Comparison of ENCODE assay signal across 3 cellular contexts in the genomic region with DNA sequence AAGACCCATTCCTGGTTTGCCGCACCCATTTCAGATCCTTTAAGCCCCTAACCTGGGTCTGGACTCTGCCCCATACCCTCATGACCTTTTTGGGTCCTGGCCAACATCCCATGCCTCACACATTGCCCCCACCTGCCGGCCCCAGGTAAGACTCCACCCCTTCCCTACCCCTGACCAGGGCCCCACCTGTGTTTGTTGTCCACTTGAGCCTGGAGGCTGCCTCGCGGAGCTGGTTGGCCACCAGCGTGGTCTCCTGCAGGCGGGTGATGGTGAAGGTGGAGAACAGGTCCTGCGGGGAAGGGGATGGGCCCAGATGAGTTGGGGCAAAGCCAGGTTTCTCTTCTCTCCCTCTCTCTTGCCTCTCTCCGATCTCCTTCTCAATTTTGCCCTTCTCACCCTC.
TF ChIP-seq lines count a peak whose summit lies in the region.

No MANE protein-coding gene starts in this region.

TF ChIP-seq in SK-N-SH, 30 proteins besides CTCF, POLR2A, EP300 and RAD21:
- TF ChIP-seq TAF1 (IDR thresholded peaks at IDR 0.05; ENCODE audit: borderline replicate concordance, low read depth, low read length) (no peak), RXRA (IDR thresholded peaks at IDR 0.05; ENCODE audit: borderline replicate concordance, low read depth) (no peak), REST (IDR thresholded peaks at IDR 0.05; ENCODE audit: low read depth, low read length) (no peak), PBX3 (IDR thresholded peaks at IDR 0.05) (no peak), JUND (IDR thresholded peaks at IDR 0.05) (no peak), FOSL2 (IDR thresholded peaks at IDR 0.05; ENCODE audit: borderline replicate concordance, low read depth) (no peak), CHD2 (IDR thresholded peaks at IDR 0.05; ENCODE audit: low read length, partially characterized antibody) (no peak), GABPA (IDR thresholded peaks at IDR 0.05; ENCODE audit: low read depth) (no peak), SIN3A (IDR thresholded peaks at IDR 0.05; ENCODE audit: borderline replicate concordance, low read depth, low read length) (no peak), ELF1 (IDR thresholded peaks at IDR 0.05) (no peak)
- TF ChIP-seq, protein P1, sequence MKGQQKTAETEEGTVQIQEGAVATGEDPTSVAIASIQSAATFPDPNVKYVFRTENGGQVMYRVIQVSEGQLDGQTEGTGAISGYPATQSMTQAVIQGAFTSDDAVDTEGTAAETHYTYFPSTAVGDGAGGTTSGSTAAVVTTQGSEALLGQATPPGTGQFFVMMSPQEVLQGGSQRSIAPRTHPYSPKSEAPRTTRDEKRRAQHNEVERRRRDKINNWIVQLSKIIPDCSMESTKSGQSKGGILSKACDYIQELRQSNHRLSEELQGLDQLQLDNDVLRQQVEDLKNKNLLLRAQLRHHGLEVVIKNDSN (IDR thresholded peaks at IDR 0.05; ENCODE audit: borderline replicate concordance, low read depth) = no peak
TF ChIP-seq in SK-N-SH: peak in this region for 0.

TF ChIP-seq in SK-N-SH treated with all-trans-retinoic acid at 6 μM for 48 hours, 23 proteins besides CTCF, POLR2A, EP300 and RAD21:
- TF ChIP-seq, protein P2, sequence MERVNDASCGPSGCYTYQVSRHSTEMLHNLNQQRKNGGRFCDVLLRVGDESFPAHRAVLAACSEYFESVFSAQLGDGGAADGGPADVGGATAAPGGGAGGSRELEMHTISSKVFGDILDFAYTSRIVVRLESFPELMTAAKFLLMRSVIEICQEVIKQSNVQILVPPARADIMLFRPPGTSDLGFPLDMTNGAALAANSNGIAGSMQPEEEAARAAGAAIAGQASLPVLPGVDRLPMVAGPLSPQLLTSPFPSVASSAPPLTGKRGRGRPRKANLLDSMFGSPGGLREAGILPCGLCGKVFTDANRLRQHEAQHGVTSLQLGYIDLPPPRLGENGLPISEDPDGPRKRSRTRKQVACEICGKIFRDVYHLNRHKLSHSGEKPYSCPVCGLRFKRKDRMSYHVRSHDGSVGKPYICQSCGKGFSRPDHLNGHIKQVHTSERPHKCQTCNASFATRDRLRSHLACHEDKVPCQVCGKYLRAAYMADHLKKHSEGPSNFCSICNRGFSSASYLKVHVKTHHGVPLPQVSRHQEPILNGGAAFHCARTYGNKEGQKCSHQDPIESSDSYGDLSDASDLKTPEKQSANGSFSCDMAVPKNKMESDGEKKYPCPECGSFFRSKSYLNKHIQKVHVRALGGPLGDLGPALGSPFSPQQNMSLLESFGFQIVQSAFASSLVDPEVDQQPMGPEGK (CRISPR knock-in tag; IDR thresholded peaks at IDR 0.05; ENCODE audit: borderline replicate concordance) = no peak
- TF ChIP-seq BACH2 (CRISPR knock-in tag; IDR thresholded peaks at IDR 0.05; ENCODE audit: borderline replicate concordance) (no peak), TOX (CRISPR knock-in tag; IDR thresholded peaks at IDR 0.05; ENCODE audit: borderline replicate concordance) (no peak), PPARA (CRISPR knock-in tag; IDR thresholded peaks at IDR 0.05; ENCODE audit: borderline replicate concordance) (no peak), ZC3H10 (CRISPR knock-in tag; IDR thresholded peaks at IDR 0.05) (no peak), ZNF565 (CRISPR knock-in tag; conservative IDR thresholded peaks at IDR 0.05; ENCODE audit: low read depth) (no peak), ESRRG (CRISPR knock-in tag; IDR thresholded peaks at IDR 0.05) (no peak), ISL1 (CRISPR knock-in tag; IDR thresholded peaks at IDR 0.05) (no peak), CSDC2 (CRISPR knock-in tag; IDR thresholded peaks at IDR 0.05) (no peak), SNAI2 (CRISPR knock-in tag; IDR thresholded peaks at IDR 0.05) (no peak), ZFP3 (CRISPR knock-in tag; IDR thresholded peaks at IDR 0.05) (no peak), RARB (CRISPR knock-in tag; IDR thresholded peaks at IDR 0.05) (no peak), ZFP30 (CRISPR knock-in tag; IDR thresholded peaks at IDR 0.05) (no peak), ARNTL (CRISPR knock-in tag; IDR thresholded peaks at IDR 0.05; ENCODE audit: borderline replicate concordance, low read depth) (no peak), TCF4 (CRISPR knock-in tag; IDR thresholded peaks at IDR 0.05; ENCODE audit: borderline replicate concordance) (no peak)

TF ChIP-seq in GM12878, 131 proteins besides CTCF, POLR2A, EP300 and RAD21:
- no peak for TF ChIP-seq YY1 (IDR thresholded peaks at IDR 0.05; ENCODE audit: low read depth, low read length)
- no peak for TF ChIP-seq SIX5 (IDR thresholded peaks at IDR 0.05; ENCODE audit: low read depth, low read length, severe bottlenecking)
- no peak for TF ChIP-seq POLR2AphosphoS2 (IDR thresholded peaks at IDR 0.05; ENCODE audit: low read depth, low read length)
- no peak for TF ChIP-seq SUZ12 (IDR thresholded peaks at IDR 0.05; ENCODE audit: unreplicated experiment)
- no peak for TF ChIP-seq KAT2A (conservative IDR thresholded peaks at IDR 0.05; ENCODE audit: control insufficient read depth, low read depth, low read length)
- no peak for TF ChIP-seq PAX8 (IDR thresholded peaks at IDR 0.05)
- no peak for TF ChIP-seq KDM1A (IDR thresholded peaks at IDR 0.05; ENCODE audit: borderline replicate concordance)
